Comparison of ENCODE assay signal across 24 cellular contexts in the genomic region with DNA sequence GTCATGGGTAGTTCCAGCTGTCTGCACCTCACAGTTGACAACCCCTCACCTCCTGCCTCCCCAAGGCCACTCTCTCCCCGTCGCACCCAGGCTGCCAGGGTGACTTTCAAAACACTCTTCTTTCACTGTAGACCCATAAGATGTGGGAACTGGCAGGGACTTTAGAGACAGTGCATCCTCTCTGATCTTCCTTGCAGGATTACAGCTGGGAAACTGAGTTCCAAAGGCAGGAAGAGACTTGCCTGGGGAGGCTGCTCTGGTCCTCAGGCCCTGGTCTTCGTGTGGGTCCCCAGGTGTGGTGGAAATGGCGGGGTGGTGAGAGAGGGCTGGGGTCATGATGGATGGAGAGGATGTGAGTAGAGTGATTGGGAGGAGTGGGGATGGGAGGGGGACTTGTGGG.
"Had no signal": no experiment of that assay in that cellular context is flagged by ENCODE, and none has a peak within 500 bp of the region (broad histone marks: within the 10 kb centered on the region; RNA-seq: fewer than 3 reads in every experiment).

No MANE protein-coding gene starts in this region.

- H3K9me3 ChIP-seq: SJCRH30, SK-N-SH had no signal

- H3K4me2 ChIP-seq: SK-N-SH had no signal

- ATAC-seq: activated CD4-positive, CD25-positive, alpha-beta regulatory T cell treated with anti-CD3 and anti-CD28 coated beads, Interleukin-2, amount 50 U/mL, for 24 hours; activated CD8-positive, alpha-beta T cell treated with anti-CD3 and anti-CD28 coated beads for 36 hours; activated T-cell treated with anti-CD3 and anti-CD28 coated beads, Interleukin-2, amount 50 U/mL, for 4 hours; Panc1 had no signal

- H3K27ac ChIP-seq: brain microvascular endothelial cell, cardiac muscle cell, SJCRH30 had no signal

- H3K4me1 ChIP-seq: SJCRH30 had no signal

- H3K27me3 ChIP-seq: brain microvascular endothelial cell, SJCRH30 had no signal

- DNase-seq: activated CD4-positive, alpha-beta T cell treated with anti-CD3 and anti-CD28 coated beads for 4 hours; activated CD8-positive, alpha-beta T cell treated with anti-CD3 and anti-CD28 coated beads for 36 hours; activated gamma-delta T cell; activated naive CD4-positive, alpha-beta T cell treated with anti-CD3 and anti-CD28 coated beads for 36 hours; activated naive CD8-positive, alpha-beta T cell treated with anti-CD3 and anti-CD28 coated beads for 36 hours; activated T-cell treated with anti-CD3 and anti-CD28 coated beads, Interleukin-2, amount 50 U/mL, for 4 hours; brain microvascular endothelial cell; cerebellar nuclear complex; MM.1S; NCI-H1105; NCI-H1436; NCI-H1694 treated with DMSO at 0.1 percent for 48 hours; NCI-H2081; NCI-H510A treated with DMSO at 0.1 percent for 48 hours; NCI-H69; NK-92 treated with Interleukin-12 subunit alpha and Interleukin-12 subunit beta, amount 100 ng/mL, for 24 hours; OCI-M1; Right ventricle myocardium superior; RPMI8226; SJCRH30; SK-N-SH had no signal

- H3K9ac ChIP-seq: SK-N-SH had no signal

- H3K36me3 ChIP-seq: brain microvascular endothelial cell, cardiac muscle cell, SJCRH30 had no signal

- H3K4me3 ChIP-seq: cardiac muscle cell, SJCRH30 had no signal
